8 cellular contexts compared by ENCODE assay signal in the genomic region with DNA sequence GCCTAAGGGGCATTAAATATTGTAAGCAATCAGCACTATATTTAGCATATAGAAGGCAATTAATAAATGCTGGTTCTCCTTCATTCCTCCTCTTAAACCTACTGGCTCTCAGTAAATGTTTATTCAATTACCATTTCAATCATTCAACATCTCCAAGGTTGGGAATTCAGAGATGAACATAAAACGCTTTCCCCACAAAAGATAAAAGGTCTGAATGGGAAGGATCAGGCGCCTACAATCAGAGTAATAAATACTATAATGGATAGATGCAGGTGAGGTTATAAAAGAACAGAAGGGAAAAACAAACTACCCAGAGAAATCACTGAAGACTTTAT. TPM values are rescaled to one million over a fixed set of nuclear protein-coding genes. Genes with fewer than 3 reads are reported as not detected.
DNase-seq lines count a peak whose midpoint lies in the region; ATAC-seq, FAIRE-seq and TF ChIP-seq lines count a peak whose summit lies in the region.

No MANE protein-coding gene starts in this region.

- no peak for TF ChIP-seq CTCF in HepG2 (CRISPR knock-in tag; IDR thresholded peaks at IDR 0.05)
- TF ChIP-seq CTCF in testis (IDR thresholded peaks at IDR 0.05) = no peak

- H3K4me3 Mint-ChIP-seq in activated CD4-positive, alpha-beta T cell treated with anti-CD3 and anti-CD28 coated beads, Interleukin-2, amount 10 ng/mL, durations not matched to agents 24 days and 14 days = peak overlapping the region; percentile 95

- TF ChIP-seq EP300 in HepG2 (IDR thresholded peaks at IDR 0.05; ENCODE audit: low read depth in 2 of 2, low read length in 2 of 2) = no peak
- no peak for TF ChIP-seq EP300 in HepG2 (CRISPR knock-in tag; IDR thresholded peaks at IDR 0.05; ENCODE audit: borderline replicate concordance)

- no TSS peak for BruUV-seq in HepG2 (replicated peaks; lab: Mats Ljungman, UMichigan)

- peak overlapping the region; percentile 90 for H3K27ac ChIP-seq in angular gyrus (ENCODE audit: low read depth, low read length)
- H3K27ac ChIP-seq in HepG2 (ENCODE audit: extremely low read length, insufficient read depth, low read length) = peak overlapping the region; percentile 80
- H3K27ac ChIP-seq in testis = peak overlapping the region; percentile 75 to 85

- CTCF ChIA-PET in HepG2 (lab: Yijun Ruan, JAX; ENCODE audit: low intra/inter-chr PET ratio, low total read pairs) = no interaction called here

- H3K4me3 ChIP-seq in HepG2 (replicated peaks in 1 of 3; ENCODE audit: insufficient read depth in 1 of 3, low read depth in 2 of 3, low read length in 3 of 3) (peak overlapping the region in 2 of 3 experiments; percentile 75 to 88; a peak in 2 of 6 replicates), testis (peak overlapping the region; percentile 89 to 91)

- TF ChIP-seq POLR2A in HepG2 (IDR thresholded peaks at IDR 0.05; ENCODE audit: insufficient read depth in 1 of 2, low read depth in 2 of 2, low read length in 2 of 2) (no peak), testis (IDR thresholded peaks at IDR 0.05) (no peak)

- in situ Hi-C loops in HepG2 (cut with HindIII; ENCODE audit: extremely low pct_ligation_motif_present, low pct_unique_long_range_greater_than_20kb) = no loop called here

- H3K27me3 Mint-ChIP-seq in activated CD4-positive, alpha-beta T cell treated with anti-CD3 and anti-CD28 coated beads, Interleukin-2, amount 10 ng/mL, durations not matched to agents 24 days and 14 days = no peaks in the 10 kb centered on the region

- peak overlapping the region; percentile 97 for H3K27ac Mint-ChIP-seq in activated CD4-positive, alpha-beta T cell treated with anti-CD3 and anti-CD28 coated beads, Interleukin-2, amount 10 ng/mL, durations not matched to agents 24 days and 14 days

- H3K36me3 ChIP-seq in HepG2 (replicated peaks in 1 of 2; ENCODE audit: control insufficient read depth in 1 of 2, insufficient read depth in 2 of 2, low read length in 2 of 2) = no peaks in the 10 kb centered on the region; a peak in 1 of 5 replicates
- H3K36me3 ChIP-seq in testis (ENCODE audit: low read depth, missing control alignments) = no peaks in the 10 kb centered on the region

- H3K9ac ChIP-seq in HepG2 (ENCODE audit: insufficient read depth, low read depth, low read length) = peak overlapping the region; percentile 90

- peak overlapping the region; percentile 3 for H2AFZ ChIP-seq in HepG2 (ENCODE audit: low read length)

- ATAC-seq in HepG2 = no peak

- 96% methylated on average over 2 of the region's 2 CpGs for WGBS in HepG2 (ENCODE audit: low lambda C conversion rate)
- WGBS in testis, 2 donors = 69 to 71% methylated on average over 2 of the region's 2 CpGs

- H3K79me2 ChIP-seq in HepG2 (ENCODE audit: insufficient read depth, low read length) = peaks cover 35% of the 10 kb centered on the region

- no peaks in the 10 kb centered on the region for H4K20me1 ChIP-seq in HepG2 (ENCODE audit: insufficient read depth, low read length)

- peaks cover 3% of the 10 kb centered on the region for H3K9me3 Mint-ChIP-seq in activated CD4-positive, alpha-beta T cell treated with anti-CD3 and anti-CD28 coated beads, Interleukin-2, amount 10 ng/mL, durations not matched to agents 24 days and 14 days

- H3K36me3 Mint-ChIP-seq in activated CD4-positive, alpha-beta T cell treated with anti-CD3 and anti-CD28 coated beads, Interleukin-2, amount 10 ng/mL, durations not matched to agents 24 days and 14 days (ENCODE audit: low read depth) = peaks cover 39% of the 10 kb centered on the region

- no peak for TF ChIP-seq RAD21 in HepG2 (CRISPR knock-in tag; IDR thresholded peaks at IDR 0.05)

- peaks cover 30% of the 10 kb centered on the region for H3K4me1 Mint-ChIP-seq in activated CD4-positive, alpha-beta T cell treated with anti-CD3 and anti-CD28 coated beads, Interleukin-2, amount 10 ng/mL, durations not matched to agents 24 days and 14 days

- peaks cover 76% of the 10 kb centered on the region for H3K4me1 ChIP-seq in HepG2 (ENCODE audit: insufficient read depth, low read length)
- peaks cover 19% of the 10 kb centered on the region for H3K4me1 ChIP-seq in testis

- H3K9me3 ChIP-seq in HepG2 (ENCODE audit: low read length) (no peaks in the 10 kb centered on the region), testis (no peaks in the 10 kb centered on the region)

- no peak for FAIRE-seq in HepG2 (lab: Jason Lieb, UNC)

- POLR2A ChIA-PET in HepG2 (lab: Yijun Ruan, JAX) = interaction anchor here (1.1 to 2.6 kb wide), 5 partner anchors 8 to 46 kb away, joined by 4 to 25 read pairs (median 5); partner anchors contain the start of genes BTF3L4 and TXNDC12

- H3K27me3 ChIP-seq in HepG2 (ENCODE audit: control insufficient read depth in 1 of 2, insufficient read depth in 2 of 2, low read length in 2 of 2) (no peaks in the 10 kb centered on the region; a peak in 1 of 5 replicates), testis (no peaks in the 10 kb centered on the region)

- H3K4me2 ChIP-seq in HepG2 (ENCODE audit: low read depth, low read length) = peak overlapping the region; percentile 94

- intact Hi-C loops in activated CD4-positive, alpha-beta T cell treated with anti-CD3 and anti-CD28 coated beads, Interleukin-2, amount 10 ng/mL, durations not matched to agents 24 days and 14 days (cut with micrococcal nuclease) = no loop called here
- intact Hi-C loops in HepG2 (cut with micrococcal nuclease; ENCODE audit: unreplicated experiment) = no loop called here
- intact Hi-C loops in testis (cut with DNase I; ENCODE audit: low total_unique reads) = no loop called here

- no peak for DNase-seq in activated CD4-positive, alpha-beta T cell treated with anti-CD3 and anti-CD28 coated beads, Interleukin-2, amount 10 ng/mL, durations not matched to agents 24 days and 14 days
- DNase-seq in activated CD4-positive, alpha-beta T cell treated with anti-CD3 and anti-CD28 coated beads, Interleukin-2, amount 50 U/mL, for 1 hour = no peak
- no peak for DNase-seq in HepG2 (ENCODE audit: low spot score)
- DNase-seq in testis = no peak
- DNase-seq in GM19240 (ENCODE audit: insufficient read length, low spot score) = no peak
- no peak for DNase-seq in LoVo (ENCODE audit: low spot score)
- no peak for DNase-seq in ecto neural progenitor cell (ENCODE audit: low spot score)

RNA-seq across cellular contexts. Expression of gene KTI12, which starts 0.4 kb away (rescaled TPM):
- total RNA-seq in activated CD4-positive, alpha-beta T cell treated with anti-CD3 and anti-CD28 coated beads, Interleukin-2, amount 10 ng/mL, durations not matched to agents 24 days and 14 days = 20.4 and 22.3 TPM in 2 replicates
- total RNA-seq in HepG2 (2016; rRNA removed; fragmentation: Illumina TruSeq; extraction: Trizol) (10.2 and 11.8 TPM in 2 replicates), testis (10 to 100 TPM; 15.2 to 15.7 TPM)
- 1.4 and 2.0 TPM in 2 replicates for total RNA-seq in HepG2 (2016; cell fraction: cytosol; rRNA removed; fragmentation: Illumina TruSeq; extraction: Trizol; ENCODE audit: low read depth)
- 10.6 and 12.0 TPM in 2 replicates for total RNA-seq in HepG2 (2016; cell fraction: insoluble cytoplasmic fraction; rRNA removed; fragmentation: Illumina TruSeq; extraction: Trizol)
- 5.3 and 5.6 TPM in 2 replicates for total RNA-seq in HepG2 (2016; cell fraction: membrane; rRNA removed; fragmentation: Illumina TruSeq; extraction: Trizol)
- total RNA-seq in HepG2 (2016; cell fraction: nucleus; rRNA removed; fragmentation: Illumina TruSeq; extraction: Trizol) = 7.0 and 8.3 TPM in 2 replicates
- polyA plus RNA-seq in HepG2 (2011; rRNA removed) (7.0 and 7.4 TPM in 2 replicates), testis (ENCODE audit: insufficient read depth, low read depth, low replicate concordance) (10.6 TPM)
- 7.6 and 9.9 TPM in 2 replicates for polyA plus RNA-seq in HepG2 (2011; cell fraction: cytosol; rRNA removed)
- 7.4 and 7.7 TPM in 2 replicates for polyA plus RNA-seq in HepG2 (2011; cell fraction: nucleus; rRNA removed)
- polyA plus RNA-seq in HepG2 (2012) = 5.6 and 6.2 TPM in 2 replicates
- polyA plus RNA-seq in HepG2 (2016; cell fraction: cytosol; fragmentation: Illumina TruSeq; extraction: Trizol; ENCODE audit: low read depth) = 1.1 and 1.5 TPM in 2 replicates
- 10.2 and 12.7 TPM in 2 replicates for polyA plus RNA-seq in HepG2 (2016; cell fraction: insoluble cytoplasmic fraction; fragmentation: Illumina TruSeq; extraction: Trizol; ENCODE audit: low read depth)
- 2.7 and 3.0 TPM in 2 replicates for polyA plus RNA-seq in HepG2 (2016; cell fraction: membrane; fragmentation: Illumina TruSeq; extraction: Trizol; ENCODE audit: low read depth)
- polyA plus RNA-seq in HepG2 (2016; cell fraction: nucleus; fragmentation: Illumina TruSeq; extraction: Trizol; ENCODE audit: insufficient read depth, low read depth) = 10.6 and 13.5 TPM in 2 replicates
- 8.9 and 13.7 TPM in 2 replicates for polyA minus RNA-seq in HepG2 (2011; rRNA and poly(A)+ RNA removed; ENCODE audit: low replicate concordance)
- 2.2 and 2.9 TPM in 2 replicates for polyA minus RNA-seq in HepG2 (2011; cell fraction: cytosol; rRNA and poly(A)+ RNA removed)
- 8.5 and 8.6 TPM in 2 replicates for polyA minus RNA-seq in HepG2 (2011; cell fraction: nucleus; rRNA and poly(A)+ RNA removed)

RNA-seq across cellular contexts. Expression of gene TXNDC12, which starts 21.0 kb away (rescaled TPM):
- total RNA-seq in activated CD4-positive, alpha-beta T cell treated with anti-CD3 and anti-CD28 coated beads, Interleukin-2, amount 10 ng/mL, durations not matched to agents 24 days and 14 days = 43.0 and 44.8 TPM in 2 replicates
- total RNA-seq in HepG2 (2016; rRNA removed; fragmentation: Illumina TruSeq; extraction: Trizol) = 41.7 and 67.2 TPM in 2 replicates
- 16.5 and 18.9 TPM in 2 replicates for total RNA-seq in HepG2 (2016; cell fraction: cytosol; rRNA removed; fragmentation: Illumina TruSeq; extraction: Trizol; ENCODE audit: low read depth)
- total RNA-seq in HepG2 (2016; cell fraction: insoluble cytoplasmic fraction; rRNA removed; fragmentation: Illumina TruSeq; extraction: Trizol) = 53.9 and 75.5 TPM in 2 replicates
- 29.2 and 32.2 TPM in 2 replicates for total RNA-seq in HepG2 (2016; cell fraction: membrane; rRNA removed; fragmentation: Illumina TruSeq; extraction: Trizol)
- 48.0 and 55.0 TPM in 2 replicates for total RNA-seq in HepG2 (2016; cell fraction: nucleus; rRNA removed; fragmentation: Illumina TruSeq; extraction: Trizol)
- 55.9 and 65.6 TPM in 2 replicates for polyA plus RNA-seq in HepG2 (2011; rRNA removed)
- 48.6 and 71.0 TPM in 2 replicates for polyA plus RNA-seq in HepG2 (2011; cell fraction: cytosol; rRNA removed)
- 17.5 and 19.1 TPM in 2 replicates for polyA plus RNA-seq in HepG2 (2011; cell fraction: nucleus; rRNA removed)
- polyA plus RNA-seq in HepG2 (2012) = 46.7 and 93.9 TPM in 2 replicates
- 19.0 and 19.3 TPM in 2 replicates for polyA plus RNA-seq in HepG2 (2016; cell fraction: cytosol; fragmentation: Illumina TruSeq; extraction: Trizol; ENCODE audit: low read depth)
- polyA plus RNA-seq in HepG2 (2016; cell fraction: insoluble cytoplasmic fraction; fragmentation: Illumina TruSeq; extraction: Trizol; ENCODE audit: low read depth) = 37.7 and 44.4 TPM in 2 replicates
- 24.3 and 28.1 TPM in 2 replicates for polyA plus RNA-seq in HepG2 (2016; cell fraction: membrane; fragmentation: Illumina TruSeq; extraction: Trizol; ENCODE audit: low read depth)
- polyA plus RNA-seq in HepG2 (2016; cell fraction: nucleus; fragmentation: Illumina TruSeq; extraction: Trizol; ENCODE audit: insufficient read depth, low read depth) = 61.2 and 77.2 TPM in 2 replicates
- polyA minus RNA-seq in HepG2 (2011; rRNA and poly(A)+ RNA removed; ENCODE audit: low replicate concordance) = 32.1 and 68.8 TPM in 2 replicates
- polyA minus RNA-seq in HepG2 (2011; cell fraction: cytosol; rRNA and poly(A)+ RNA removed) = 69.7 and 82.4 TPM in 2 replicates
- 24.1 and 28.7 TPM in 2 replicates for polyA minus RNA-seq in HepG2 (2011; cell fraction: nucleus; rRNA and poly(A)+ RNA removed)
- 10 to 100 TPM; 33.3 to 38.4 TPM for total RNA-seq in testis
- polyA plus RNA-seq in testis (ENCODE audit: insufficient read depth, low read depth, low replicate concordance) = 39.2 TPM

RNA-seq across cellular contexts. Expression of gene BTF3L4, which starts 22.1 kb away (rescaled TPM):
- 48.0 and 50.0 TPM in 2 replicates for total RNA-seq in activated CD4-positive, alpha-beta T cell treated with anti-CD3 and anti-CD28 coated beads, Interleukin-2, amount 10 ng/mL, durations not matched to agents 24 days and 14 days
- 74.3 and 112 TPM in 2 replicates for total RNA-seq in HepG2 (2016; rRNA removed; fragmentation: Illumina TruSeq; extraction: Trizol)
- 20.6 and 23.9 TPM in 2 replicates for total RNA-seq in HepG2 (2016; cell fraction: cytosol; rRNA removed; fragmentation: Illumina TruSeq; extraction: Trizol; ENCODE audit: low read depth)
- total RNA-seq in HepG2 (2016; cell fraction: insoluble cytoplasmic fraction; rRNA removed; fragmentation: Illumina TruSeq; extraction: Trizol) = 77.8 and 124 TPM in 2 replicates
- 37.7 and 41.9 TPM in 2 replicates for total RNA-seq in HepG2 (2016; cell fraction: membrane; rRNA removed; fragmentation: Illumina TruSeq; extraction: Trizol)
- 46.3 and 50.0 TPM in 2 replicates for total RNA-seq in HepG2 (2016; cell fraction: nucleus; rRNA removed; fragmentation: Illumina TruSeq; extraction: Trizol)
- 45.0 and 59.0 TPM in 2 replicates for polyA plus RNA-seq in HepG2 (2011; rRNA removed)
- 25.4 and 48.5 TPM in 2 replicates for polyA plus RNA-seq in HepG2 (2011; cell fraction: cytosol; rRNA removed)
- 17.6 and 25.6 TPM in 2 replicates for polyA plus RNA-seq in HepG2 (2011; cell fraction: nucleus; rRNA removed)
- polyA plus RNA-seq in HepG2 (2012) = 65.1 and 81.7 TPM in 2 replicates
- 16.9 and 17.5 TPM in 2 replicates for polyA plus RNA-seq in HepG2 (2016; cell fraction: cytosol; fragmentation: Illumina TruSeq; extraction: Trizol; ENCODE audit: low read depth)
- 121 and 133 TPM in 2 replicates for polyA plus RNA-seq in HepG2 (2016; cell fraction: insoluble cytoplasmic fraction; fragmentation: Illumina TruSeq; extraction: Trizol; ENCODE audit: low read depth)
- polyA plus RNA-seq in HepG2 (2016; cell fraction: membrane; fragmentation: Illumina TruSeq; extraction: Trizol; ENCODE audit: low read depth) = 29.8 and 33.4 TPM in 2 replicates
- 53.7 and 57.4 TPM in 2 replicates for polyA plus RNA-seq in HepG2 (2016; cell fraction: nucleus; fragmentation: Illumina TruSeq; extraction: Trizol; ENCODE audit: insufficient read depth, low read depth)
- polyA minus RNA-seq in HepG2 (2011; rRNA and poly(A)+ RNA removed; ENCODE audit: low replicate concordance) = 19.1 and 24.7 TPM in 2 replicates
- 38.0 and 40.3 TPM in 2 replicates for polyA minus RNA-seq in HepG2 (2011; cell fraction: cytosol; rRNA and poly(A)+ RNA removed)
- 64.2 and 78.8 TPM in 2 replicates for polyA minus RNA-seq in HepG2 (2011; cell fraction: nucleus; rRNA and poly(A)+ RNA removed)
- total RNA-seq in testis = 10 to 100 TPM; 44.5 to 49.5 TPM
- 79.7 TPM for polyA plus RNA-seq in testis (ENCODE audit: insufficient read depth, low read depth, low replicate concordance)

RNA-seq across cellular contexts. Expression of gene RAB3B, which starts 43.5 kb away (rescaled TPM):
- total RNA-seq in activated CD4-positive, alpha-beta T cell treated with anti-CD3 and anti-CD28 coated beads, Interleukin-2, amount 10 ng/mL, durations not matched to agents 24 days and 14 days = 0.02 TPM in 2 replicates
- total RNA-seq in HepG2 (2016; rRNA removed; fragmentation: Illumina TruSeq; extraction: Trizol) = 1.0 and 1.9 TPM in 2 replicates
- total RNA-seq in HepG2 (2016; cell fraction: cytosol; rRNA removed; fragmentation: Illumina TruSeq; extraction: Trizol; ENCODE audit: low read depth) = 0.09 and 0.10 TPM in 2 replicates
- 1.2 and 1.6 TPM in 2 replicates for total RNA-seq in HepG2 (2016; cell fraction: insoluble cytoplasmic fraction; rRNA removed; fragmentation: Illumina TruSeq; extraction: Trizol)
- total RNA-seq in HepG2 (2016; cell fraction: membrane; rRNA removed; fragmentation: Illumina TruSeq; extraction: Trizol) = 0.31 and 0.43 TPM in 2 replicates
- total RNA-seq in HepG2 (2016; cell fraction: nucleus; rRNA removed; fragmentation: Illumina TruSeq; extraction: Trizol) = 0.65 and 0.81 TPM in 2 replicates
- 1.2 and 1.7 TPM in 2 replicates for polyA plus RNA-seq in HepG2 (2011; rRNA removed)
- polyA plus RNA-seq in HepG2 (2011; cell fraction: cytosol; rRNA removed) = 0.72 and 1.6 TPM in 2 replicates
- 0.72 and 1.2 TPM in 2 replicates for polyA plus RNA-seq in HepG2 (2011; cell fraction: nucleus; rRNA removed)
- 0.64 and 1.5 TPM in 2 replicates for polyA plus RNA-seq in HepG2 (2012)
- 0.07 and 0.08 TPM in 2 replicates for polyA plus RNA-seq in HepG2 (2016; cell fraction: cytosol; fragmentation: Illumina TruSeq; extraction: Trizol; ENCODE audit: low read depth)
- polyA plus RNA-seq in HepG2 (2016; cell fraction: insoluble cytoplasmic fraction; fragmentation: Illumina TruSeq; extraction: Trizol; ENCODE audit: low read depth) = 0.94 and 1.3 TPM in 2 replicates
- polyA plus RNA-seq in HepG2 (2016; cell fraction: membrane; fragmentation: Illumina TruSeq; extraction: Trizol; ENCODE audit: low read depth) = 0.19 and 0.23 TPM in 2 replicates
- polyA plus RNA-seq in HepG2 (2016; cell fraction: nucleus; fragmentation: Illumina TruSeq; extraction: Trizol; ENCODE audit: insufficient read depth, low read depth) = 0.75 and 0.93 TPM in 2 replicates
- polyA minus RNA-seq in HepG2 (2011; rRNA and poly(A)+ RNA removed; ENCODE audit: low replicate concordance) = 2.2 TPM in 1 of 2 replicates, not detected in the other
- polyA minus RNA-seq in HepG2 (2011; cell fraction: cytosol; rRNA and poly(A)+ RNA removed) = 1.8 and 3.7 TPM in 2 replicates
- polyA minus RNA-seq in HepG2 (2011; cell fraction: nucleus; rRNA and poly(A)+ RNA removed) = 1.0 and 1.9 TPM in 2 replicates
- total RNA-seq in testis = 1 to 10 TPM; 1.4 TPM
- 0.50 TPM for polyA plus RNA-seq in testis (ENCODE audit: insufficient read depth, low read depth, low replicate concordance)
